ENCODE assay signal across 8 cellular contexts in genomic region chr12:106986135-106986534, GRCh38. TPM values are rescaled to one million over a fixed set of nuclear protein-coding genes. Genes with fewer than 3 reads are reported as not detected.
DNase-seq lines count a peak whose midpoint lies in the region; ATAC-seq and TF ChIP-seq lines count a peak whose summit lies in the region.

No MANE protein-coding gene starts in this region.

- H2AFZ ChIP-seq in mesenchymal stem cell (ENCODE audit: low read depth, low read length): no peak overlapping the region

- TF ChIP-seq CTCF in heart left ventricle (IDR thresholded peaks at IDR 0.05): no peak
- no peak for TF ChIP-seq CTCF in brain (conservative IDR thresholded peaks at IDR 0.05)

- H3K36me3 Mint-ChIP-seq in brain: peaks cover 24% of the 10 kb centered on the region

- H3K4me2 ChIP-seq in mesenchymal stem cell (ENCODE audit: low read length, poor library complexity, severe bottlenecking): peak overlapping the region; percentile 94

- H4K91ac ChIP-seq in mesenchymal stem cell (ENCODE audit: low read length): no peak overlapping the region

- peak overlapping the region; percentile 94 for H3K9ac ChIP-seq in mesenchymal stem cell (ENCODE audit: low read length)

- 21 to 26% (median 23%) methylated on average over 4 of the region's 4 CpGs for WGBS in heart left ventricle, 4 donors
- 45% methylated on average over 3 of the region's 4 CpGs for WGBS in mesenchymal stem cell
- WGBS in urinary bladder: 25% methylated on average over 4 of the region's 4 CpGs

- H3K9me3 ChIP-seq in heart left ventricle (no peaks in the 10 kb centered on the region), mesenchymal stem cell (ENCODE audit: control insufficient read depth, low read length) (no peaks in the 10 kb centered on the region)

- H3K18ac ChIP-seq in mesenchymal stem cell (ENCODE audit: low read depth in 1 of 2, low read length in 2 of 2): no peak overlapping the region

- H3K4me1 ChIP-seq in heart left ventricle (peaks cover 4 to 38% (median 20%) of the 10 kb centered on the region in 12 donors), mesenchymal stem cell (ENCODE audit: control insufficient read depth, insufficient read depth, low read depth, low read length) (peaks cover 8% of the 10 kb centered on the region), urinary bladder (ENCODE audit: insufficient read depth) (no peaks in the 10 kb centered on the region)

- no peak overlapping the region for H2BK15ac ChIP-seq in mesenchymal stem cell (ENCODE audit: low read depth, poor library complexity, severe bottlenecking)

- H2AK5ac ChIP-seq in mesenchymal stem cell (ENCODE audit: low read length, severe bottlenecking): no peak overlapping the region

- no peak overlapping the region for H2BK5ac ChIP-seq in mesenchymal stem cell (ENCODE audit: low read depth, low read length, poor library complexity, severe bottlenecking)

- intact Hi-C loops in heart left ventricle (cut with DNase I): loop anchor here in 7 of 10 donors (1.0 to 10.0 kb wide), 6 partner anchors 29 to 109 kb away; partner anchors contain the start of gene CRY1 (in 6 of the 7)
- intact Hi-C loops in left ventricle myocardium superior (cut with micrococcal nuclease): no loop called here

- peaks cover 20% of the 10 kb centered on the region for H3K79me1 ChIP-seq in mesenchymal stem cell (replicated peaks; ENCODE audit: low read length, poor library complexity, severe bottlenecking)

- TF ChIP-seq POLR2A in heart left ventricle (IDR thresholded peaks at IDR 0.05): no peak

- H3K27ac Mint-ChIP-seq in brain: peak overlapping the region; percentile 93 to 97 (median 96)

- no peak overlapping the region for H2BK12ac ChIP-seq in mesenchymal stem cell (ENCODE audit: low read length in 2 of 2)

- H4K8ac ChIP-seq in mesenchymal stem cell (ENCODE audit: low read length): no peak overlapping the region

- H3K14ac ChIP-seq in mesenchymal stem cell (ENCODE audit: low read length in 2 of 2): no peak overlapping the region

- H2BK120ac ChIP-seq in mesenchymal stem cell (ENCODE audit: low read depth, low read length): no peak overlapping the region

- H3K9me3 Mint-ChIP-seq in brain: no peaks in the 10 kb centered on the region

- H3K4ac ChIP-seq in mesenchymal stem cell (ENCODE audit: low read depth in 1 of 2, low read length in 2 of 2): peak overlapping the region in 1 of 2 experiments; percentile 63

- H3K23ac ChIP-seq in mesenchymal stem cell (ENCODE audit: low read length in 2 of 2): peak overlapping the region in 1 of 2 experiments; percentile 94

- H3K4me3 Mint-ChIP-seq in brain: peak overlapping the region; percentile 95 to 98 (median 97)

- H3K4me1 Mint-ChIP-seq in brain: peaks cover 52% of the 10 kb centered on the region

- H3K36me3 ChIP-seq in heart left ventricle: peaks cover 0 to 27% (median 13%) of the 10 kb centered on the region in 9 donors
- H3K36me3 ChIP-seq in mesenchymal stem cell (ENCODE audit: control insufficient read depth in 1 of 2, insufficient read depth in 2 of 2, low read depth in 1 of 2, low read length in 2 of 2): peaks cover 5 to 12% of the 10 kb centered on the region in 2 experiments
- no peaks in the 10 kb centered on the region for H3K36me3 ChIP-seq in urinary bladder (ENCODE audit: insufficient read depth)

- H3K27me3 ChIP-seq in heart left ventricle (no peaks in the 10 kb centered on the region), mesenchymal stem cell (ENCODE audit: control insufficient read depth in 1 of 2, insufficient read depth in 1 of 2, low read length in 2 of 2) (no peaks in the 10 kb centered on the region)

- peak overlapping the region in 11 of 12 donors; percentile 80 to 96 (median 90) for H3K27ac ChIP-seq in heart left ventricle
- peak overlapping the region; percentile 91 for H3K27ac ChIP-seq in mesenchymal stem cell (ENCODE audit: low read length, poor library complexity, severe bottlenecking)
- no peak overlapping the region for H3K27ac ChIP-seq in urinary bladder (ENCODE audit: low read depth)

- H3K4me3 ChIP-seq in heart left ventricle: peak overlapping the region; percentile 61 to 85 (median 71)
- H3K4me3 ChIP-seq in mesenchymal stem cell (ENCODE audit: insufficient read depth in 1 of 2, low read depth in 1 of 2, low read length in 2 of 2): peak overlapping the region in 1 of 2 experiments; percentile 83
- peak overlapping the region; percentile 52 for H3K4me3 ChIP-seq in urinary bladder (ENCODE audit: low read depth, low read length)

- ATAC-seq in heart left ventricle (no peak), left ventricle myocardium superior (no peak), HG02763 (IDR thresholded peaks at IDR 0.05; ENCODE audit: unreplicated experiment) (no peak)

- H3K27me3 Mint-ChIP-seq in brain: peaks cover 3% of the 10 kb centered on the region

- DNase-seq in heart left ventricle: no peak
- no peak for DNase-seq in left ventricle myocardium superior
- DNase-seq in mesenchymal stem cell: no peak
- DNase-seq in hippocampal formation (lab: John Stamatoyannopoulos, UW): no peak
- no peak for DNase-seq in inferior parietal cortex (ENCODE audit: extremely low spot score)

RNA-seq across cellular contexts. Expression of gene MTERF2, which starts 0.8 kb away (rescaled TPM):
- total RNA-seq in heart left ventricle: 10 to 100 TPM; 14.9 to 46.1 (median 27.8) TPM
- polyA plus RNA-seq in heart left ventricle: 10 to 100 TPM; 18.9 to 34.4 TPM
- 36.8 TPM for total RNA-seq in left ventricle myocardium superior
- 5.0 TPM for polyA plus RNA-seq in brain (ENCODE audit: insufficient read depth, low read depth, low replicate concordance)
- 7.2 TPM for polyA plus RNA-seq in mesenchymal stem cell (2013, experiment 1 of 2)
- polyA plus RNA-seq in mesenchymal stem cell (2013, experiment 2 of 2): 6.9 TPM
- 17.7 TPM for total RNA-seq in urinary bladder
- 14.7 TPM for polyA plus RNA-seq in urinary bladder

RNA-seq across cellular contexts. Expression of gene TMEM263, which starts 30.4 kb away (rescaled TPM):
- total RNA-seq in heart left ventricle (10 to 100 TPM; 26.8 to 59.2 (median 36.3) TPM), left ventricle myocardium superior (35.6 TPM), urinary bladder (183 TPM)
- polyA plus RNA-seq in heart left ventricle (10 to 100 TPM; 11.6 to 37.3 TPM), brain (ENCODE audit: insufficient read depth, low read depth, low replicate concordance) (9.7 TPM), urinary bladder (21.5 TPM)
- polyA plus RNA-seq in mesenchymal stem cell (2013, experiment 1 of 2): 96.3 TPM
- 107 TPM for polyA plus RNA-seq in mesenchymal stem cell (2013, experiment 2 of 2)
